40 cellular contexts compared by ENCODE assay signal in the genomic region with DNA sequence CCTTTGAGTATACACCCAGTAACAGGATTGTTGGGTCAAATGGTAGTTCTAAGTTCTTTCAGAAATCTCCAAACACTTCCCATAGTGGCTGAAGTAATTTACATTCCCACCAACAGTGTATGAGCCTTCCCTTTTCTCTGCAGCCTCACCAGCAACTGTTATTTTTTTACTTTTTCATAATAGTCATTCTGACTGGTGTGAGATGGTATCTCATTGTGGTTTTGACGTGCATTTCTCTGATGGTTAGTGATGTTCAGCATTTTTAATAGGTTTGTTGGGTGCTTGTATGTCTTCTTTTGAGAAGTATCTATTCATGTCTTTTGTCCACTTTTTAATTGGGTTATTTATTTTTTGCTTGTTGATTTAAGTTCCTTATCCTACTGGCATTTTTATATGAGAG. TPM values are rescaled to one million over a fixed set of nuclear protein-coding genes. Genes with fewer than 3 reads are reported as not detected.
"Had no signal": no experiment of that assay in that cellular context is flagged by ENCODE, and none has a peak within 500 bp of the region (broad histone marks: within the 10 kb centered on the region; RNA-seq: fewer than 3 reads in every experiment).

No MANE protein-coding gene starts in this region.

- H3K4me3 ChIP-seq: ovary, vagina had no signal

- H3K9me3 Mint-ChIP-seq: activated CD4-positive, alpha-beta T cell treated with anti-CD3 and anti-CD28 coated beads, Interleukin-2, amount 10 ng/mL, durations not matched to agents 7 days and 5 days; brain; memory B cell; naive thymus-derived CD4-positive, alpha-beta T cell; stimulated activated memory B cell treated with anti-CD40 and anti-IgM and Interleukin-4, amounts not matched to agents 10 μg/mL and 1 μg/mL and 100 μg/mL, for 72 hours; stimulated activated naive CD8-positive, alpha-beta T cell treated with anti-CD3 and anti-CD28 coated beads, Interleukin-15, amount 100 ng/mL, for 72 hours; type B pancreatic cell had no signal

- H3K27ac Mint-ChIP-seq: activated CD4-positive, alpha-beta T cell treated with anti-CD3 and anti-CD28 coated beads, Interleukin-2, amount 10 ng/mL, durations not matched to agents 7 days and 5 days; activated CD8-positive, alpha-beta memory T cell treated with anti-CD3 and anti-CD28 coated beads, Interleukin-2, amount 10 ng/mL, durations not matched to agents 7 days and 5 days; activated CD8-positive, alpha-beta T cell treated with anti-CD3 and anti-CD28 coated beads, Interleukin-2, amount 10 ng/mL, durations not matched to agents 7 days and 5 days; activated naive CD8-positive, alpha-beta T cell; brain; memory B cell; naive thymus-derived CD4-positive, alpha-beta T cell; progenitor cell of endocrine pancreas; stimulated activated memory B cell treated with anti-CD40 and anti-IgM and Interleukin-4, amounts not matched to agents 10 μg/mL and 1 μg/mL and 100 μg/mL, for 72 hours; stimulated activated naive CD8-positive, alpha-beta T cell treated with anti-CD3 and anti-CD28 coated beads, Interleukin-15, amount 100 ng/mL, for 72 hours; type B pancreatic cell had no signal

- H3K9me3 ChIP-seq: ovary, vagina had no signal

- H3K27me3 ChIP-seq: ovary, vagina had no signal

- H3K36me3 ChIP-seq: ovary, vagina, WERI-Rb-1 had no signal

- ATAC-seq: activated CD8-positive, alpha-beta memory T cell treated with anti-CD3 and anti-CD28 coated beads, Interleukin-2, amount 10 ng/mL, durations not matched to agents 7 days and 5 days; activated CD8-positive, alpha-beta T cell treated with anti-CD3 and anti-CD28 coated beads, Interleukin-2, amount 10 ng/mL, durations not matched to agents 7 days and 5 days; left cardiac atrium; naive thymus-derived CD4-positive, alpha-beta T cell; sciatic nerve; stimulated activated memory B cell treated with anti-CD40 and anti-IgM and Interleukin-4, amounts not matched to agents 10 μg/mL and 1 μg/mL and 100 μg/mL, for 72 hours; stimulated activated naive CD8-positive, alpha-beta T cell treated with anti-CD3 and anti-CD28 coated beads, Interleukin-15, amount 100 ng/mL, for 72 hours had no signal

- H3K4me3 Mint-ChIP-seq: activated CD4-positive, alpha-beta T cell treated with anti-CD3 and anti-CD28 coated beads, Interleukin-2, amount 10 ng/mL, durations not matched to agents 7 days and 5 days; activated CD8-positive, alpha-beta memory T cell treated with anti-CD3 and anti-CD28 coated beads, Interleukin-2, amount 10 ng/mL, durations not matched to agents 7 days and 5 days; activated CD8-positive, alpha-beta T cell treated with anti-CD3 and anti-CD28 coated beads, Interleukin-2, amount 10 ng/mL, durations not matched to agents 7 days and 5 days; activated naive CD8-positive, alpha-beta T cell; brain; memory B cell; naive thymus-derived CD4-positive, alpha-beta T cell; stimulated activated memory B cell treated with anti-CD40 and anti-IgM and Interleukin-4, amounts not matched to agents 10 μg/mL and 1 μg/mL and 100 μg/mL, for 72 hours; stimulated activated naive CD8-positive, alpha-beta T cell treated with anti-CD3 and anti-CD28 coated beads, Interleukin-15, amount 100 ng/mL, for 72 hours; type B pancreatic cell had no signal

- H3K4me1 ChIP-seq: vagina had no signal

- H3K27ac ChIP-seq: ovary, vagina, WERI-Rb-1 had no signal

- H3K27me3 Mint-ChIP-seq: type B pancreatic cell had no signal

- DNase-seq: activated CD4-positive, alpha-beta T cell treated with anti-CD3 and anti-CD28 coated beads for 1 hour; activated CD4-positive, alpha-beta T cell treated with anti-CD3 and anti-CD28 coated beads, Interleukin-2, amount 10 ng/mL, durations not matched to agents 7 days and 5 days; activated CD8-positive, alpha-beta memory T cell treated with anti-CD3 and anti-CD28 coated beads, Interleukin-2, amount 10 ng/mL, durations not matched to agents 7 days and 5 days; activated CD8-positive, alpha-beta T cell treated with anti-CD3 and anti-CD28 coated beads, Interleukin-2, amount 10 ng/mL, durations not matched to agents 7 days and 5 days; activated effector memory CD4-positive, alpha-beta T cell treated with Interleukin-2 at 50 U/mL for 16 hours; activated naive CD4-positive, alpha-beta T cell treated with Interleukin-2 at 50 U/mL for 16 hours; activated T-cell treated with anti-CD3 and anti-CD28 coated beads for 4 hours; aorta; caudate nucleus; cortex of kidney; foreskin fibroblast; head of caudate nucleus; hippocampal formation; left cardiac atrium; midbrain; naive thymus-derived CD4-positive, alpha-beta T cell; ovary; retina; small intestine; stimulated activated CD4-positive, alpha-beta T cell treated with anti-CD3 and anti-CD28 coated beads, Interleukin-4, amount 100 ng/mL, for 4 hours; stimulated activated CD8-positive, alpha-beta memory T cell treated with anti-CD3 and anti-CD28 coated beads, Interleukin-4, amount 100 ng/mL, for 48 hours; stimulated activated naive CD8-positive, alpha-beta T cell treated with anti-CD3 and anti-CD28 coated beads, Interleukin-15, amount 100 ng/mL, for 72 hours; substantia nigra; T-helper 9 cell; WERI-Rb-1 had no signal

- H3K4me1 Mint-ChIP-seq: activated CD4-positive, alpha-beta T cell treated with anti-CD3 and anti-CD28 coated beads, Interleukin-2, amount 10 ng/mL, durations not matched to agents 7 days and 5 days; brain; memory B cell; naive thymus-derived CD4-positive, alpha-beta T cell; stimulated activated memory B cell treated with anti-CD40 and anti-IgM and Interleukin-4, amounts not matched to agents 10 μg/mL and 1 μg/mL and 100 μg/mL, for 72 hours; stimulated activated naive CD8-positive, alpha-beta T cell treated with anti-CD3 and anti-CD28 coated beads, Interleukin-15, amount 100 ng/mL, for 72 hours had no signal

- H3K36me3 Mint-ChIP-seq: activated CD8-positive, alpha-beta memory T cell treated with anti-CD3 and anti-CD28 coated beads, Interleukin-2, amount 10 ng/mL, durations not matched to agents 7 days and 5 days; activated naive CD8-positive, alpha-beta T cell; brain; memory B cell; naive thymus-derived CD4-positive, alpha-beta T cell; stimulated activated memory B cell treated with anti-CD40 and anti-IgM and Interleukin-4, amounts not matched to agents 10 μg/mL and 1 μg/mL and 100 μg/mL, for 72 hours; type B pancreatic cell had no signal

RNA-seq across cellular contexts. Expression of a gene that starts 26.4 kb away (rescaled TPM):
- total RNA-seq: activated CD4-positive, alpha-beta T cell treated with anti-CD3 and anti-CD28 coated beads, Interleukin-2, amount 10 ng/mL, durations not matched to agents 7 days and 5 days; activated CD8-positive, alpha-beta T cell treated with anti-CD3 and anti-CD28 coated beads, Interleukin-2, amount 10 ng/mL, durations not matched to agents 7 days and 5 days had no signal
- polyA plus RNA-seq: naive thymus-derived CD4-positive, alpha-beta T cell had no signal

RNA-seq across cellular contexts. Expression of a gene that starts 43.9 kb away (rescaled TPM):
- total RNA-seq: activated CD4-positive, alpha-beta T cell treated with anti-CD3 and anti-CD28 coated beads, Interleukin-2, amount 10 ng/mL, durations not matched to agents 7 days and 5 days; activated CD8-positive, alpha-beta memory T cell treated with anti-CD3 and anti-CD28 coated beads, Interleukin-2, amount 10 ng/mL, durations not matched to agents 7 days and 5 days; activated CD8-positive, alpha-beta T cell treated with anti-CD3 and anti-CD28 coated beads, Interleukin-2, amount 10 ng/mL, durations not matched to agents 7 days and 5 days; aorta; chondrocyte; endothelial cell of umbilical vein; fibroblast of lung; left cardiac atrium; naive thymus-derived CD4-positive, alpha-beta T cell; ovary; progenitor cell of endocrine pancreas; sciatic nerve; vagina had no signal
- polyA plus RNA-seq: aorta; endothelial cell of umbilical vein; esophagus; fibroblast of lung; keratinocyte; naive thymus-derived CD4-positive, alpha-beta T cell; neural cell; ovary; small intestine; thymus had no signal
